23 cellular contexts compared by ENCODE assay signal in the genomic region with DNA sequence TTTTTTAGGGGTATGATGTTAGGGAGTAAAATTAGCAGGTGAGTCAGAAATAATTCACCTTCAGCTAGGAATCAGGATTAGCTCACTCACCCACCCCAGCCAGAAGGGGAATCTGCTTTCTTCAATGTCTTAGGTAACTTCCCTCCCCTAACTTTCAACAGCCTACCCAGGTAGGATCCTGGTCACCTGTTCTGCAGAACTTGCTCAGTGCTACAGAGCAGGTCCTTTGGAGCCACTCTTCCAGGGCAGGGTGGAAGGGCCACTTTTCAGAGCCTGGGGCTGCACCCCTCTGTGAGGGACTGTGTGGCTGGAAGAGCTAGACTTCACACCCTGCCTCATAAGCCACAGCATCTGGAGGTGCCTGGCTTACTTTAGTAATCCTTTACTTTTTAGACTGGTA. TPM values are rescaled to one million over a fixed set of nuclear protein-coding genes. Genes with fewer than 3 reads are reported as not detected.
DNase-seq lines count a peak whose midpoint lies in the region; ATAC-seq and TF ChIP-seq lines count a peak whose summit lies in the region.
"Had no signal": no experiment of that assay in that cellular context is flagged by ENCODE, and none has a peak within 500 bp of the region (broad histone marks: within the 10 kb centered on the region; RNA-seq: fewer than 3 reads in every experiment).

No MANE protein-coding gene starts in this region.

- no peak for TF ChIP-seq POLR2A in right lobe of liver (IDR thresholded peaks at IDR 0.05)

- H3K27ac ChIP-seq in right lobe of liver, result no peak overlapping the region
- H3K27ac ChIP-seq: A549 had no signal

- H3K4me1 ChIP-seq in right lobe of liver, result peaks cover 0 to 9% (median 2%) of the 10 kb centered on the region in 4 donors
- H3K4me1 ChIP-seq: A549 had no signal

- in situ Hi-C loops in G401 (cut with HindIII; ENCODE audit: low sequenced_read_pairs), result no loop called here

- no peak overlapping the region for H3K4me3 Mint-ChIP-seq in activated naive CD4-positive, alpha-beta T cell treated with anti-CD3 and anti-CD28 coated beads, Interleukin-2, amount 10 ng/mL, durations not matched to agents 7 days and 5 days
- no peak overlapping the region for H3K4me3 Mint-ChIP-seq in T-cell
- peak overlapping the region in 1 of 2 donors; percentile 35 for H3K4me3 Mint-ChIP-seq in stimulated activated naive CD8-positive, alpha-beta T cell treated with anti-CD3 and anti-CD28 coated beads, Interleukin-15, amount 100 ng/mL, for 72 hours
- H3K4me3 Mint-ChIP-seq: neural crest cell; T-helper 1 cell treated with Interleukin-12 subunit alpha and Interleukin-12 subunit beta and Interleukin-4 antibody, amounts not matched to agents 30 μg/mL and 1 μg/mL, for 36 hours had no signal

- DNase-seq in activated naive CD4-positive, alpha-beta T cell treated with anti-CD3 and anti-CD28 coated beads, Interleukin-2, amount 10 ng/mL, durations not matched to agents 7 days and 5 days, result no peak
- no peak for DNase-seq in activated naive CD4-positive, alpha-beta T cell treated with Interleukin-2 at 50 U/mL for 16 hours
- DNase-seq in T-cell (no peak), right lobe of liver (no peak), G401 (ENCODE audit: low spot score) (no peak), NCI-H2081 treated with DMSO at 0.1 percent for 48 hours (lab: John Stamatoyannopoulos, UW) (no peak)
- no peak for DNase-seq in stimulated activated naive CD8-positive, alpha-beta T cell treated with anti-CD3 and anti-CD28 coated beads, Interleukin-15, amount 100 ng/mL, for 72 hours
- DNase-seq: amygdala; DMS53; mesendoderm; NCI-H2029 treated with DMSO at 0.1 percent for 48 hours; NCI-H510A; SHP77; stimulated activated CD4-positive, alpha-beta T cell treated with anti-CD3 and anti-CD28 coated beads, Interleukin-12 subunit alpha, Interleukin-12 subunit beta, amount 100 ng/mL, for 4 hours had no signal

- H3K27me3 ChIP-seq in right lobe of liver, result no peaks in the 10 kb centered on the region
- H3K27me3 ChIP-seq: BLaER1 treated with 17β-estradiol and CSF1 and Interleukin-3, amounts not matched to agents 10 nM and 100 nM had no signal

- H3K4me3 ChIP-seq in right lobe of liver, result no peak overlapping the region
- H3K4me3 ChIP-seq: A549; BLaER1 treated with 17β-estradiol and CSF1 and Interleukin-3, amounts not matched to agents 10 nM and 100 nM; K562 had no signal

- H3K36me3 Mint-ChIP-seq in activated naive CD4-positive, alpha-beta T cell treated with anti-CD3 and anti-CD28 coated beads, Interleukin-2, amount 10 ng/mL, durations not matched to agents 7 days and 5 days, result peaks cover 49% of the 10 kb centered on the region
- H3K36me3 Mint-ChIP-seq in T-cell, result peaks cover 26% of the 10 kb centered on the region

- peaks cover 2% of the 10 kb centered on the region for H3K9me3 Mint-ChIP-seq in activated naive CD4-positive, alpha-beta T cell treated with anti-CD3 and anti-CD28 coated beads, Interleukin-2, amount 10 ng/mL, durations not matched to agents 7 days and 5 days
- H3K9me3 Mint-ChIP-seq in T-cell, result no peaks in the 10 kb centered on the region
- no peaks in the 10 kb centered on the region for H3K9me3 Mint-ChIP-seq in stimulated activated naive CD8-positive, alpha-beta T cell treated with anti-CD3 and anti-CD28 coated beads, Interleukin-15, amount 100 ng/mL, for 72 hours
- H3K9me3 Mint-ChIP-seq: activated T-helper 2 cell treated with anti-CD3 and anti-CD28 coated beads, Interferon-gamma antibody, Interleukin-2, Interleukin-4, amounts not matched to agents 10 μg/mL and 5 μg/mL and 100 μg/mL, durations not matched to agents 14 hours and 24 hours and 36 hours; neural crest cell had no signal

- H3K9me3 ChIP-seq in right lobe of liver, result no peaks in the 10 kb centered on the region
- H3K9me3 ChIP-seq: A549 had no signal

- CTCF ChIA-PET in activated naive CD4-positive, alpha-beta T cell treated with anti-CD3 and anti-CD28 coated beads, Interleukin-2, amount 10 ng/mL, durations not matched to agents 7 days and 5 days (lab: Charles Lee), result interaction anchor here (1.5 to 1.8 kb wide), 2 partner anchors 13 to 156 kb away, joined by 4 to 7 read pairs; no protein-coding TSS in a partner anchor
- CTCF ChIA-PET in T-cell (lab: Charles Lee), result no interaction called here

- intact Hi-C loops in right lobe of liver (cut with DNase I), result no loop called here

- H3K36me3 ChIP-seq in right lobe of liver, result peaks cover 0 to 2% (median 0%) of the 10 kb centered on the region in 4 donors

- H3K4me1 Mint-ChIP-seq in activated naive CD4-positive, alpha-beta T cell treated with anti-CD3 and anti-CD28 coated beads, Interleukin-2, amount 10 ng/mL, durations not matched to agents 7 days and 5 days, result peaks cover 49% of the 10 kb centered on the region
- H3K4me1 Mint-ChIP-seq in T-cell, result peaks cover 61 to 76% (median 73%) of the 10 kb centered on the region in 3 donors
- H3K4me1 Mint-ChIP-seq in stimulated activated naive CD8-positive, alpha-beta T cell treated with anti-CD3 and anti-CD28 coated beads, Interleukin-15, amount 100 ng/mL, for 72 hours, result peaks cover 69% of the 10 kb centered on the region

- TF ChIP-seq CTCF in right lobe of liver (IDR thresholded peaks at IDR 0.05), result no peak

- no peaks in the 10 kb centered on the region for H3K27me3 Mint-ChIP-seq in activated naive CD4-positive, alpha-beta T cell treated with anti-CD3 and anti-CD28 coated beads, Interleukin-2, amount 10 ng/mL, durations not matched to agents 7 days and 5 days
- no peaks in the 10 kb centered on the region for H3K27me3 Mint-ChIP-seq in T-cell
- H3K27me3 Mint-ChIP-seq in stimulated activated naive CD8-positive, alpha-beta T cell treated with anti-CD3 and anti-CD28 coated beads, Interleukin-15, amount 100 ng/mL, for 72 hours, result no peaks in the 10 kb centered on the region

- POLR2A ChIA-PET in T-cell (lab: Charles Lee), result no interaction called here

- H3K27ac Mint-ChIP-seq in activated naive CD4-positive, alpha-beta T cell treated with anti-CD3 and anti-CD28 coated beads, Interleukin-2, amount 10 ng/mL, durations not matched to agents 7 days and 5 days, result peak overlapping the region; percentile 26
- peak overlapping the region; percentile 39 to 54 for H3K27ac Mint-ChIP-seq in T-cell
- H3K27ac Mint-ChIP-seq in stimulated activated naive CD8-positive, alpha-beta T cell treated with anti-CD3 and anti-CD28 coated beads, Interleukin-15, amount 100 ng/mL, for 72 hours, result no peak overlapping the region
- H3K27ac Mint-ChIP-seq: T-helper 1 cell treated with Interleukin-12 subunit alpha and Interleukin-12 subunit beta and Interleukin-4 antibody, amounts not matched to agents 30 μg/mL and 1 μg/mL, for 36 hours had no signal

- ATAC-seq in T-cell (replicated peaks in 1 of 4), result no peak
- ATAC-seq in right lobe of liver, result peak in 3 of 4 donors; percentile 14 to 40 (median 31)
- ATAC-seq in stimulated activated naive CD8-positive, alpha-beta T cell treated with anti-CD3 and anti-CD28 coated beads, Interleukin-15, amount 100 ng/mL, for 72 hours, result peak; percentile 33
- ATAC-seq in GM19463 (IDR thresholded peaks at IDR 0.05; ENCODE audit: unreplicated experiment), result no peak
- ATAC-seq: HCT116, K562 had no signal

RNA-seq across cellular contexts. Expression of gene SHH, which starts 58.1 kb away (rescaled TPM):
- total RNA-seq in T-cell, result under 1 TPM in 1 of 5 donors, not detected in 4; 0.06 TPM
- 10 to 100 TPM in 4 of 6 experiments, 1 to 10 TPM in 2; 6.8 to 18.6 (median 12.4) TPM for total RNA-seq in right lobe of liver
- not detected in 2 replicates for total RNA-seq in G401 (2014; rRNA removed; shearing (Covaris generic))
- total RNA-seq: activated CD8-positive, alpha-beta memory T cell treated with anti-CD3 and anti-CD28 coated beads for 36 hours; neural crest cell had no signal

Comparison
In these comparisons a context has a peak if more than half of its experiments do, and no peak if none do; other contexts are left out.
1. H3K27ac Mint-ChIP-seq: peak in activated naive CD4-positive, alpha-beta T cell treated with anti-CD3 and anti-CD28 coated beads, Interleukin-2, amount 10 ng/mL, durations not matched to agents 7 days and 5 days (single experiment) and T-cell (2 of 2); none in stimulated activated naive CD8-positive, alpha-beta T cell treated with anti-CD3 and anti-CD28 coated beads, Interleukin-15, amount 100 ng/mL, for 72 hours (0 of 2).
2. ATAC-seq: peak in right lobe of liver (3 of 4) and stimulated activated naive CD8-positive, alpha-beta T cell treated with anti-CD3 and anti-CD28 coated beads, Interleukin-15, amount 100 ng/mL, for 72 hours (single experiment); none in T-cell (0 of 4) and GM19463 (single experiment).